Comparison of ENCODE assay signal across 8 cellular contexts in genomic region chr12:55743131-55743921, GRCh38. TPM values are rescaled to one million over a fixed set of nuclear protein-coding genes. Genes with fewer than 3 reads are reported as not detected.
A peak's percentile ranks its signal among the peaks of the same experiment; 100 is the strongest.
DNase-seq lines count a peak whose midpoint lies in the region; TF ChIP-seq lines count a peak whose summit lies in the region.

No MANE protein-coding gene starts in this region.

- H3K4me3 Mint-ChIP-seq in activated CD4-positive, alpha-beta T cell treated with anti-CD3 and anti-CD28 coated beads, Interleukin-2, amount 10 ng/mL, durations not matched to agents 7 days and 5 days: peak overlapping the region; percentile 87
- peak overlapping the region; percentile 88 for H3K4me3 Mint-ChIP-seq in stimulated activated naive CD8-positive, alpha-beta T cell treated with anti-CD3 and anti-CD28 coated beads, Interleukin-15, Interleukin-2, amounts not matched to agents 100 ng/mL and 50 ng/mL, for 24 hours

- peak; percentile 46 for DNase-seq in NCI-H1092 (lab: John Stamatoyannopoulos, UW)
- no peak for DNase-seq in NCI-H1092 treated with DMSO at 0.1 percent for 48 hours (lab: John Stamatoyannopoulos, UW)
- DNase-seq in NCI-H146 (lab: John Stamatoyannopoulos, UW): peak; percentile 85
- peak; percentile 68 for DNase-seq in activated CD4-positive, alpha-beta T cell treated with anti-CD3 and anti-CD28 coated beads, Interleukin-2, amount 10 ng/mL, durations not matched to agents 7 days and 5 days
- peak in 2 of 3 donors; percentile 16 to 61 for DNase-seq in effector memory CD4-positive, alpha-beta T cell

- peak overlapping the region; percentile 68; the same call in 1 of the 2 replicates for H3K27ac ChIP-seq in HEK293 (ENCODE audit: extremely low read depth, low read depth, low read length)
- peak overlapping the region; percentile 47 for H3K27ac ChIP-seq in effector memory CD4-positive, alpha-beta T cell (ENCODE audit: insufficient read depth, low read length, poor library complexity, severe bottlenecking)
- H3K27ac ChIP-seq in mesodermal cell (ENCODE audit: low read depth, low read length, severe bottlenecking): peak overlapping the region; percentile 59

- H3K36me3 Mint-ChIP-seq in activated CD4-positive, alpha-beta T cell treated with anti-CD3 and anti-CD28 coated beads, Interleukin-2, amount 10 ng/mL, durations not matched to agents 7 days and 5 days (ENCODE audit: low read depth): no peaks in the 10 kb centered on the region
- no peaks in the 10 kb centered on the region for H3K36me3 Mint-ChIP-seq in stimulated activated naive CD8-positive, alpha-beta T cell treated with anti-CD3 and anti-CD28 coated beads, Interleukin-15, Interleukin-2, amounts not matched to agents 100 ng/mL and 50 ng/mL, for 24 hours (ENCODE audit: low read depth)

- peak overlapping the region; percentile 78 for H3K27ac Mint-ChIP-seq in activated CD4-positive, alpha-beta T cell treated with anti-CD3 and anti-CD28 coated beads, Interleukin-2, amount 10 ng/mL, durations not matched to agents 7 days and 5 days
- peak overlapping the region; percentile 54 for H3K27ac Mint-ChIP-seq in stimulated activated naive CD8-positive, alpha-beta T cell treated with anti-CD3 and anti-CD28 coated beads, Interleukin-15, Interleukin-2, amounts not matched to agents 100 ng/mL and 50 ng/mL, for 24 hours

- H3K27me3 ChIP-seq in effector memory CD4-positive, alpha-beta T cell (replicated peaks; ENCODE audit: control insufficient read depth, insufficient read depth, low read length, poor library complexity, severe bottlenecking): no peaks in the 10 kb centered on the region

- H3K9me3 Mint-ChIP-seq in activated CD4-positive, alpha-beta T cell treated with anti-CD3 and anti-CD28 coated beads, Interleukin-2, amount 10 ng/mL, durations not matched to agents 7 days and 5 days: no peaks in the 10 kb centered on the region
- no peaks in the 10 kb centered on the region for H3K9me3 Mint-ChIP-seq in stimulated activated naive CD8-positive, alpha-beta T cell treated with anti-CD3 and anti-CD28 coated beads, Interleukin-15, Interleukin-2, amounts not matched to agents 100 ng/mL and 50 ng/mL, for 24 hours

- peaks cover 43% of the 10 kb centered on the region for H3K4me1 Mint-ChIP-seq in activated CD4-positive, alpha-beta T cell treated with anti-CD3 and anti-CD28 coated beads, Interleukin-2, amount 10 ng/mL, durations not matched to agents 7 days and 5 days
- peaks cover 40% of the 10 kb centered on the region for H3K4me1 Mint-ChIP-seq in stimulated activated naive CD8-positive, alpha-beta T cell treated with anti-CD3 and anti-CD28 coated beads, Interleukin-15, Interleukin-2, amounts not matched to agents 100 ng/mL and 50 ng/mL, for 24 hours (ENCODE audit: low read depth)

- CTCF ChIA-PET in HEK293 (lab: Yijun Ruan, JAX): interaction anchor here (0.6 to 1.4 kb wide), 5 partner anchors 14 to 301 kb away, joined by 3 to 4 read pairs (median 3); a partner anchor contains a TSS
- CTCF ChIA-PET in activated CD4-positive, alpha-beta T cell treated with anti-CD3 and anti-CD28 coated beads, Interleukin-2, amount 10 ng/mL, durations not matched to agents 7 days and 5 days (lab: Charles Lee): interaction anchor here (0.8 to 2.3 kb wide), 9 partner anchors 8 to 446 kb away, joined by 3 to 8 read pairs (median 3); partner anchors contain the start of gene SMARCC2

- peak; percentile 73 for TF ChIP-seq CTCF in HEK293 (tag by site-specific recombination; IDR thresholded peaks at IDR 0.05)

- H3K36me3 ChIP-seq in HEK293 (ENCODE audit: control insufficient read depth in 2 of 2, insufficient read depth in 1 of 2, low read length in 2 of 2) (peaks cover 0 to 17% of the 10 kb centered on the region in 2 experiments; a peak in 1 of 3 replicates), mesodermal cell (ENCODE audit: control insufficient read depth, insufficient read depth, low read length) (peaks cover 23% of the 10 kb centered on the region)
- H3K36me3 ChIP-seq in effector memory CD4-positive, alpha-beta T cell (ENCODE audit: control insufficient read depth, insufficient read depth, low read length): no peaks in the 10 kb centered on the region

- H3K27me3 Mint-ChIP-seq in activated CD4-positive, alpha-beta T cell treated with anti-CD3 and anti-CD28 coated beads, Interleukin-2, amount 10 ng/mL, durations not matched to agents 7 days and 5 days: peaks cover 11% of the 10 kb centered on the region
- no peaks in the 10 kb centered on the region for H3K27me3 Mint-ChIP-seq in stimulated activated naive CD8-positive, alpha-beta T cell treated with anti-CD3 and anti-CD28 coated beads, Interleukin-15, Interleukin-2, amounts not matched to agents 100 ng/mL and 50 ng/mL, for 24 hours

- 0 to 1% methylated on average over 31 to 61 of the region's 90 CpGs for WGBS in mesodermal cell (ENCODE audit: insufficient coverage in 2 of 2), 2 experiments

- POLR2A ChIA-PET in HEK293 (lab: Yijun Ruan, JAX): interaction anchor here (0.5 to 2.5 kb wide), 13 partner anchors 9 to 487 kb away, joined by 3 to 17 read pairs (median 5); partner anchors contain the start of genes CD63, DNAJC14, ORMDL2 and RAB5B
- POLR2A ChIA-PET in activated CD4-positive, alpha-beta T cell treated with anti-CD3 and anti-CD28 coated beads, Interleukin-2, amount 10 ng/mL, durations not matched to agents 7 days and 5 days (lab: Charles Lee): interaction anchor here (0.6 to 0.8 kb wide), 2 partner anchors 13 to 74 kb away, joined by 3 read pairs; partner anchors contain the start of genes ORMDL2 and SARNP

- no peaks in the 10 kb centered on the region for H3K9me3 ChIP-seq in HEK293 (ENCODE audit: control insufficient read depth, insufficient read depth, low read depth, low read length)
- H3K9me3 ChIP-seq in effector memory CD4-positive, alpha-beta T cell (ENCODE audit: control insufficient read depth, low read length): no peaks in the 10 kb centered on the region
- no peaks in the 10 kb centered on the region for H3K9me3 ChIP-seq in mesodermal cell (ENCODE audit: control insufficient read depth, low read length)

- H3K4me1 ChIP-seq in HEK293 (ENCODE audit: control insufficient read depth, insufficient read depth, low read length) (peaks cover 12% of the 10 kb centered on the region; the same call in 1 of the 2 replicates), mesodermal cell (ENCODE audit: control insufficient read depth, insufficient read depth, low read length, poor library complexity, severe bottlenecking) (peaks cover 17% of the 10 kb centered on the region)
- peaks cover 12% of the 10 kb centered on the region for H3K4me1 ChIP-seq in effector memory CD4-positive, alpha-beta T cell (ENCODE audit: control insufficient read depth, insufficient read depth, low read length, poor library complexity, severe bottlenecking)

- peak overlapping the region; percentile 65 for H3K4me3 ChIP-seq in HEK293 (ENCODE audit: low read depth, low read length)
- H3K4me3 ChIP-seq in effector memory CD4-positive, alpha-beta T cell (ENCODE audit: insufficient read depth, low read depth, low read length, poor library complexity, severe bottlenecking): peak overlapping the region; percentile 70
- peak overlapping the region; percentile 76 for H3K4me3 ChIP-seq in mesodermal cell (ENCODE audit: extremely low read depth, insufficient read depth, low read length, poor library complexity, severe bottlenecking)

TF ChIP-seq in HEK293, 187 proteins besides CTCF, POLR2A, EP300 and RAD21 (continues in another document):
- TF ChIP-seq ZNF112 (tag by site-specific recombination; IDR thresholded peaks at IDR 0.05) (no peak), ZNF623 (tag by site-specific recombination; IDR thresholded peaks at IDR 0.05) (no peak), ZNF121 (tag by site-specific recombination; IDR thresholded peaks at IDR 0.05) (no peak), ZBTB21 (tag by site-specific recombination; IDR thresholded peaks at IDR 0.05) (no peak), ZNF132 (tag by site-specific recombination; IDR thresholded peaks at IDR 0.05; ENCODE audit: borderline replicate concordance) (no peak), IKZF3 (tag by site-specific recombination; IDR thresholded peaks at IDR 0.05) (no peak), ZNF514 (tag by site-specific recombination; IDR thresholded peaks at IDR 0.05) (no peak), KLF7 (tag by site-specific recombination; IDR thresholded peaks at IDR 0.05; ENCODE audit: borderline replicate concordance) (no peak)
- TF ChIP-seq, protein P1, sequence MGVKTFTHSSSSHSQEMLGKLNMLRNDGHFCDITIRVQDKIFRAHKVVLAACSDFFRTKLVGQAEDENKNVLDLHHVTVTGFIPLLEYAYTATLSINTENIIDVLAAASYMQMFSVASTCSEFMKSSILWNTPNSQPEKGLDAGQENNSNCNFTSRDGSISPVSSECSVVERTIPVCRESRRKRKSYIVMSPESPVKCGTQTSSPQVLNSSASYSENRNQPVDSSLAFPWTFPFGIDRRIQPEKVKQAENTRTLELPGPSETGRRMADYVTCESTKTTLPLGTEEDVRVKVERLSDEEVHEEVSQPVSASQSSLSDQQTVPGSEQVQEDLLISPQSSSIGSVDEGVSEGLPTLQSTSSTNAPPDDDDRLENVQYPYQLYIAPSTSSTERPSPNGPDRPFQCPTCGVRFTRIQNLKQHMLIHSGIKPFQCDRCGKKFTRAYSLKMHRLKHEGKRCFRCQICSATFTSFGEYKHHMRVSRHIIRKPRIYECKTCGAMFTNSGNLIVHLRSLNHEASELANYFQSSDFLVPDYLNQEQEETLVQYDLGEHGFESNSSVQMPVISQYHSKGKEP (tag by site-specific recombination; IDR thresholded peaks at IDR 0.05): no peak

RNA-seq across cellular contexts. Expression of gene GDF11, which starts 0.4 kb away (rescaled TPM):
- 10 to 100 TPM in 1 of 2 experiments, 1 to 10 TPM in 1; 9.7 to 10.4 TPM for total RNA-seq in activated CD4-positive, alpha-beta T cell treated with anti-CD3 and anti-CD28 coated beads, Interleukin-2, amount 10 ng/mL, durations not matched to agents 7 days and 5 days
- polyA plus RNA-seq in mesodermal cell (2013, experiment 1 of 2): 22.8 TPM
- polyA plus RNA-seq in mesodermal cell (2013, experiment 2 of 2): 20.3 TPM

RNA-seq across cellular contexts. Expression of gene CD63, which starts 14.5 kb away (rescaled TPM):
- 100 to 1,000 TPM; 108 to 116 TPM for total RNA-seq in activated CD4-positive, alpha-beta T cell treated with anti-CD3 and anti-CD28 coated beads, Interleukin-2, amount 10 ng/mL, durations not matched to agents 7 days and 5 days
- polyA plus RNA-seq in mesodermal cell (2013, experiment 1 of 2): 883 TPM
- 779 TPM for polyA plus RNA-seq in mesodermal cell (2013, experiment 2 of 2)

RNA-seq across cellular contexts. Expression of gene RDH5, which starts 23.1 kb away (rescaled TPM):
- total RNA-seq in activated CD4-positive, alpha-beta T cell treated with anti-CD3 and anti-CD28 coated beads, Interleukin-2, amount 10 ng/mL, durations not matched to agents 7 days and 5 days: 10 to 100 TPM; 23.3 to 25.8 TPM
- 1.0 TPM for polyA plus RNA-seq in mesodermal cell (2013, experiment 1 of 2)
- 3.6 TPM for polyA plus RNA-seq in mesodermal cell (2013, experiment 2 of 2)

RNA-seq across cellular contexts. Expression of gene BLOC1S1, which starts 27.5 kb away (rescaled TPM):
- total RNA-seq in activated CD4-positive, alpha-beta T cell treated with anti-CD3 and anti-CD28 coated beads, Interleukin-2, amount 10 ng/mL, durations not matched to agents 7 days and 5 days: 100 to 1,000 TPM; 164 to 181 TPM
- 80.5 TPM for polyA plus RNA-seq in mesodermal cell (2013, experiment 1 of 2)
- polyA plus RNA-seq in mesodermal cell (2013, experiment 2 of 2): 77.1 TPM

RNA-seq across cellular contexts. Expression of gene ITGA7, which starts 35.6 kb away (rescaled TPM):
- 1 to 10 TPM; 3.1 TPM for total RNA-seq in activated CD4-positive, alpha-beta T cell treated with anti-CD3 and anti-CD28 coated beads, Interleukin-2, amount 10 ng/mL, durations not matched to agents 7 days and 5 days
- 41.9 TPM for polyA plus RNA-seq in mesodermal cell (2013, experiment 1 of 2)
- 33.4 TPM for polyA plus RNA-seq in mesodermal cell (2013, experiment 2 of 2)
